In genomic region chr12:9636807-9637206, GRCh38 we compare ENCODE assay signal across 24 cellular contexts. TPM values are rescaled to one million over a fixed set of nuclear protein-coding genes. Genes with fewer than 3 reads are reported as not detected.
DNase-seq lines count a peak whose midpoint lies in the region; ATAC-seq, FAIRE-seq and TF ChIP-seq lines count a peak whose summit lies in the region.
"Had no signal": no experiment of that assay in that cellular context is flagged by ENCODE, and none has a peak within 500 bp of the region (broad histone marks: within the 10 kb centered on the region; RNA-seq: fewer than 3 reads in every experiment).

No MANE protein-coding gene starts in this region.

- no peaks in the 10 kb centered on the region for H3K9me3 ChIP-seq in neural progenitor cell (ENCODE audit: low read depth)
- H3K9me3 ChIP-seq in esophagus muscularis mucosa = peaks cover 0 to 7% (median 0%) of the 10 kb centered on the region in 4 donors
- H3K9me3 ChIP-seq: body of pancreas, HAP-1, lower lobe of right lung, MG63, transverse colon had no signal

- peaks cover 4% of the 10 kb centered on the region for H3K9me3 Mint-ChIP-seq in activated B cell treated with CpG ODN at 0.5 μM for 24 hours
- H3K9me3 Mint-ChIP-seq in neural progenitor cell = peaks cover 11% of the 10 kb centered on the region

- H3K36me3 ChIP-seq in neural progenitor cell (no peaks in the 10 kb centered on the region), esophagus muscularis mucosa (no peaks in the 10 kb centered on the region)
- H3K36me3 ChIP-seq: HAP-1, lower lobe of right lung, MG63, transverse colon had no signal

- H3K27me3 Mint-ChIP-seq in activated B cell treated with CpG ODN at 0.5 μM for 24 hours = no peaks in the 10 kb centered on the region
- H3K27me3 Mint-ChIP-seq in neural progenitor cell (ENCODE audit: insufficient read depth, low read depth) = peaks cover 3% of the 10 kb centered on the region
- H3K27me3 Mint-ChIP-seq: activated CD8-positive, alpha-beta memory T cell treated with anti-CD3 and anti-CD28 coated beads, Interleukin-2, amount 10 ng/mL, durations not matched to agents 7 days and 5 days; progenitor cell of endocrine pancreas had no signal

- WGBS in esophagus muscularis mucosa = 89% methylated on average over 7 of the region's 7 CpGs

- H3K27ac ChIP-seq in neural progenitor cell (no peak overlapping the region), esophagus muscularis mucosa (replicated peaks in 1 of 4) (no peak overlapping the region)
- H3K27ac ChIP-seq: body of pancreas, lower lobe of right lung, transverse colon had no signal

- H3K9ac ChIP-seq in neural progenitor cell = no peak overlapping the region

- no peak overlapping the region for H3K4me2 ChIP-seq in neural progenitor cell

- no peak overlapping the region for H2AFZ ChIP-seq in neural progenitor cell (replicated peaks)

- TF ChIP-seq CTCF in activated B cell treated with CpG ODN at 0.5 μM for 24 hours (IDR thresholded peaks at IDR 0.05) (no peak), neural progenitor cell (IDR thresholded peaks at IDR 0.05) (peak; percentile 9), esophagus muscularis mucosa (IDR thresholded peaks at IDR 0.05) (no peak)

- H3K4me3 ChIP-seq in neural progenitor cell (no peak overlapping the region), esophagus muscularis mucosa (no peak overlapping the region)
- H3K4me3 ChIP-seq: body of pancreas, HAP-1, lower lobe of right lung, MG63, transverse colon had no signal

- H3F3A ChIP-seq in neural progenitor cell (ENCODE audit: low read depth) = no peaks in the 10 kb centered on the region

- CTCF ChIA-PET in activated B cell treated with CpG ODN at 0.5 μM for 24 hours (lab: Charles Lee) = interaction anchor here (5.7 kb wide), 1 partner anchor 72 kb away, joined by 36 read pairs; no protein-coding TSS in a partner anchor

- intact Hi-C loops in activated B cell treated with CpG ODN at 0.5 μM for 24 hours (cut with micrococcal nuclease) (no loop called here), sciatic nerve (cut with DNase I) (loop anchor here (10.0 kb wide), 1 partner anchor 68 kb away; no protein-coding TSS in a partner anchor), esophagus muscularis mucosa (cut with DNase I) (no loop called here)

- TF ChIP-seq POLR2A in GM12892 (IDR thresholded peaks at IDR 0.05; ENCODE audit: low read depth, low read length) (no peak), esophagus muscularis mucosa (IDR thresholded peaks at IDR 0.05; ENCODE audit: low read depth) (no peak)

- H3K4me3 Mint-ChIP-seq in activated B cell treated with CpG ODN at 0.5 μM for 24 hours (no peak overlapping the region), neural progenitor cell (no peak overlapping the region)
- H3K4me3 Mint-ChIP-seq: activated CD8-positive, alpha-beta memory T cell treated with anti-CD3 and anti-CD28 coated beads, Interleukin-2, amount 10 ng/mL, durations not matched to agents 7 days and 5 days; activated naive CD4-positive, alpha-beta T cell treated with anti-CD3 and anti-CD28 coated beads for 36 hours had no signal

- no peaks in the 10 kb centered on the region for H4K20me1 ChIP-seq in neural progenitor cell (ENCODE audit: low read depth)

- no peaks in the 10 kb centered on the region for H3K79me2 ChIP-seq in neural progenitor cell (ENCODE audit: low read depth)

- peak; percentile 5 for FAIRE-seq in GM12892 (lab: Jason Lieb, UNC)
- FAIRE-seq: A204.1, RCC 7860 had no signal

- peaks cover 65% of the 10 kb centered on the region for H3K4me1 Mint-ChIP-seq in activated B cell treated with CpG ODN at 0.5 μM for 24 hours
- H3K4me1 Mint-ChIP-seq in neural progenitor cell = no peaks in the 10 kb centered on the region

- no peak for ATAC-seq in activated B cell treated with CpG ODN at 0.5 μM for 24 hours (ENCODE audit: low read depth)
- no peak for ATAC-seq in sciatic nerve
- ATAC-seq: activated CD8-positive, alpha-beta memory T cell treated with anti-CD3 and anti-CD28 coated beads, Interleukin-2, amount 10 ng/mL, durations not matched to agents 7 days and 5 days; body of pancreas; lower lobe of right lung had no signal

- H3K27me3 ChIP-seq in neural progenitor cell (no peaks in the 10 kb centered on the region), esophagus muscularis mucosa (no peaks in the 10 kb centered on the region)
- H3K27me3 ChIP-seq: body of pancreas, MG63, transverse colon had no signal

- peak overlapping the region; percentile 87 for H3K27ac Mint-ChIP-seq in activated B cell treated with CpG ODN at 0.5 μM for 24 hours
- no peak overlapping the region for H3K27ac Mint-ChIP-seq in neural progenitor cell
- H3K27ac Mint-ChIP-seq: activated CD8-positive, alpha-beta memory T cell treated with anti-CD3 and anti-CD28 coated beads, Interleukin-2, amount 10 ng/mL, durations not matched to agents 7 days and 5 days; progenitor cell of endocrine pancreas had no signal

- H3K36me3 Mint-ChIP-seq in activated B cell treated with CpG ODN at 0.5 μM for 24 hours (ENCODE audit: low read depth) (peaks cover 5% of the 10 kb centered on the region), neural progenitor cell (peaks cover 5% of the 10 kb centered on the region)

- DNase-seq in NCI-H82 (lab: John Stamatoyannopoulos, UW) (peak; percentile 51), NCI-H82 treated with DMSO at 0.1 percent for 48 hours (lab: John Stamatoyannopoulos, UW; ENCODE audit: unreplicated experiment) (no peak), GM12892 (ENCODE audit: insufficient read length) (no peak), activated B cell treated with CpG ODN at 0.5 μM for 24 hours (no peak), neural progenitor cell (ENCODE audit: low spot score) (no peak), HuH-7.5 (ENCODE audit: low spot score) (no peak), sciatic nerve (ENCODE audit: low spot score) (no peak), esophagus muscularis mucosa (ENCODE audit: extremely low spot score) (no peak)
- DNase-seq: activated CD8-positive, alpha-beta memory T cell treated with anti-CD3 and anti-CD28 coated beads, Interleukin-2, amount 10 ng/mL, durations not matched to agents 7 days and 5 days; activated naive CD4-positive, alpha-beta T cell treated with anti-CD3 and anti-CD28 coated beads for 36 hours; body of pancreas; Calu3; dermis blood vessel endothelial cell; lower lobe of right lung; MG63; NCI-H2029 treated with DMSO at 0.1 percent for 48 hours; NCI-H524; SW 1271; transverse colon had no signal

- H3K4me1 ChIP-seq in neural progenitor cell (no peaks in the 10 kb centered on the region), esophagus muscularis mucosa (no peaks in the 10 kb centered on the region)
- H3K4me1 ChIP-seq: body of pancreas, transverse colon had no signal

- TF ChIP-seq EP300 in esophagus muscularis mucosa (IDR thresholded peaks at IDR 0.05) = no peak

- POLR2A ChIA-PET in activated B cell treated with CpG ODN at 0.5 μM for 24 hours (lab: Charles Lee) = interaction anchor here (1.6 to 8.1 kb wide), 3 partner anchors 12 to 66 kb away, joined by 7 to 98 read pairs (median 98); partner anchors contain the start of gene CLEC2D

RNA-seq across cellular contexts. Expression of gene KLRB1, which starts 29.1 kb away (rescaled TPM):
- polyA plus RNA-seq in GM12892 (2012; ENCODE audit: missing spikeins) = 0.78 TPM
- 0.20 TPM in 1 of 2 replicates, not detected in the other for total RNA-seq in activated B cell treated with CpG ODN at 0.5 μM for 24 hours
- not detected in 2 replicates for total RNA-seq in neural progenitor cell (ENCODE audit: low replicate concordance)
- 1.4 TPM for total RNA-seq in sciatic nerve
- 1 to 10 TPM in 1 of 4 donors, under 1 TPM in 2, not detected in 1; 0.23 to 1.5 (median 0.52) TPM for total RNA-seq in esophagus muscularis mucosa
- total RNA-seq: Calu3, dermis blood vessel endothelial cell, epithelial cell of proximal tubule, progenitor cell of endocrine pancreas had no signal

RNA-seq across cellular contexts. Expression of gene CLEC2D, which starts 32.7 kb away (rescaled TPM):
- polyA plus RNA-seq in GM12892 (2012; ENCODE audit: missing spikeins) = 187 TPM
- total RNA-seq in activated B cell treated with CpG ODN at 0.5 μM for 24 hours (437 and 492 TPM in 2 replicates), neural progenitor cell (ENCODE audit: low replicate concordance) (10.3 and 18.7 TPM in 2 replicates), sciatic nerve (38.8 TPM), esophagus muscularis mucosa (1 to 10 TPM; 3.4 to 7.5 (median 3.8) TPM)

Comparison
In these comparisons a context has a peak if more than half of its experiments do, and no peak if none do; other contexts are left out.
1. RNA of gene CLEC2D, which starts 32.7 kb away (total RNA-seq): 437 to 492 TPM in activated B cell treated with CpG ODN at 0.5 μM for 24 hours; 38.8 TPM in sciatic nerve (single experiment), 10.3 to 18.7 TPM in neural progenitor cell and 3.4 to 7.5 TPM in esophagus muscularis mucosa; every median in the first group is over 10 times any median in the second.